ENCODE assay signal across 8 cellular contexts in genomic region chr16:89490386-89491237, GRCh38. TPM values are rescaled to one million over a fixed set of nuclear protein-coding genes. Genes with fewer than 3 reads are reported as not detected.
A peak's percentile ranks its signal among the peaks of the same experiment; 100 is the strongest.
DNase-seq lines count a peak whose midpoint lies in the region; ATAC-seq and TF ChIP-seq lines count a peak whose summit lies in the region.

Gene ANKRD11, minus strand, starts transcription at chr16:89490561. Its CDS starts 173,542 bp downstream, at chr16:89317019.

- H3K27me3 Mint-ChIP-seq in activated CD4-positive, alpha-beta memory T cell treated with anti-CD3 and anti-CD28 coated beads for 36 hours = no peaks in the 10 kb centered on the region

- H3K9me3 Mint-ChIP-seq in activated CD4-positive, alpha-beta memory T cell treated with anti-CD3 and anti-CD28 coated beads for 36 hours = no peaks in the 10 kb centered on the region

- peak in 26 of 56 donors; percentile 6 to 57 (median 22) for TF ChIP-seq CTCF in dorsolateral prefrontal cortex (IDR thresholded peaks at IDR 0.05 in 54 of 56, conservative IDR thresholded peaks at IDR 0.05 in 2 of 56; ENCODE audit: low read depth in 1 of 56, partially characterized antibody in 56 of 56)
- no peak for TF ChIP-seq CTCF in right lobe of liver (IDR thresholded peaks at IDR 0.05)

- peak within 1 kb of the TSS; percentile 93 for H3K27ac Mint-ChIP-seq in activated CD4-positive, alpha-beta memory T cell treated with anti-CD3 and anti-CD28 coated beads for 36 hours

- DNase-seq in CD1c-positive myeloid dendritic cell (ENCODE audit: extremely low spot score) (peak; percentile 99), NCI-H82 treated with DMSO at 0.1 percent for 48 hours (lab: John Stamatoyannopoulos, UW; ENCODE audit: unreplicated experiment) (peak; percentile 97), dorsolateral prefrontal cortex (peak; percentile 99 to 100 (median 100)), right lobe of liver (peak; percentile 99 to 100 (median 99))
- peak; percentile 99 for DNase-seq in activated CD4-positive, alpha-beta memory T cell treated with anti-CD3 and anti-CD28 coated beads for 36 hours
- DNase-seq in stimulated activated CD4-positive, alpha-beta T cell treated with anti-CD3 and anti-CD28 coated beads, Interleukin-4, amount 100 ng/mL, for 4 hours = peak; percentile 92 to 100

- TF ChIP-seq POLR2A in right lobe of liver (IDR thresholded peaks at IDR 0.05) = peak; percentile 97

- H3K36me3 Mint-ChIP-seq in activated CD4-positive, alpha-beta memory T cell treated with anti-CD3 and anti-CD28 coated beads for 36 hours = peaks cover 15% of the 10 kb centered on the region

- H3K4me1 ChIP-seq in right lobe of liver = peaks cover 0 to 37% (median 9%) of the 10 kb centered on the region in 4 donors

- H3K27ac ChIP-seq in dorsolateral prefrontal cortex = peak within 1 kb of the TSS in 58 of 59 donors; percentile 5 to 96 (median 87)
- peak within 1 kb of the TSS; percentile 89 to 93 (median 91) for H3K27ac ChIP-seq in right lobe of liver

- CTCF ChIA-PET in activated CD4-positive, alpha-beta memory T cell treated with anti-CD3 and anti-CD28 coated beads for 36 hours (lab: Charles Lee) = interaction anchor here (0.8 to 1.0 kb wide), 2 partner anchors 17 to 171 kb away, joined by 4 to 5 read pairs; partner anchors contain the start of gene SPG7

- H3K4me3 Mint-ChIP-seq in activated CD4-positive, alpha-beta memory T cell treated with anti-CD3 and anti-CD28 coated beads for 36 hours = peak within 1 kb of the TSS; percentile 84

- WGBS in right lobe of liver (ENCODE audit: insufficient coverage, low coverage, low lambda C conversion rate, missing lambda C conversion rate) = 0% methylated on average over 3 of the region's 105 CpGs

- intact Hi-C loops in activated CD4-positive, alpha-beta memory T cell treated with anti-CD3 and anti-CD28 coated beads for 36 hours (cut with micrococcal nuclease) = loop anchor here (1.0 to 5.0 kb wide), 4 partner anchors 15 to 838 kb away; partner anchors contain the start of gene CYBA
- intact Hi-C loops in dorsolateral prefrontal cortex (cut with DNase I) = loop anchor here (1.0 to 5.0 kb wide), 4 partner anchors 18 to 248 kb away; partner anchors contain the start of gene SPG7 (in 1 of the 2)
- intact Hi-C loops in right lobe of liver (cut with DNase I) = loop anchor here in 1 of 2 donors (10.0 kb wide), 1 partner anchor 156 kb away; no protein-coding TSS in a partner anchor

- H3K27me3 ChIP-seq in dorsolateral prefrontal cortex = no peaks in the 10 kb centered on the region
- H3K27me3 ChIP-seq in right lobe of liver = no peaks in the 10 kb centered on the region

- peak within 1 kb of the TSS; percentile 59 to 100 (median 93) for H3K4me3 ChIP-seq in dorsolateral prefrontal cortex
- H3K4me3 ChIP-seq in right lobe of liver = peak within 1 kb of the TSS; percentile 74 to 81 (median 80)

- H3K9me3 ChIP-seq in right lobe of liver = no peaks in the 10 kb centered on the region

- no peaks in the 10 kb centered on the region for H3K36me3 ChIP-seq in right lobe of liver

- POLR2A ChIA-PET in activated CD4-positive, alpha-beta memory T cell treated with anti-CD3 and anti-CD28 coated beads for 36 hours (lab: Charles Lee) = interaction anchor here (0.7 to 3.4 kb wide), 5 partner anchors 15 to 249 kb away, joined by 3 to 32 read pairs (median 5); partner anchors contain the start of gene SPG7

- ATAC-seq in GM19438 (IDR thresholded peaks at IDR 0.05; ENCODE audit: low read depth, unreplicated experiment) (peak; percentile 87), HG03575 (IDR thresholded peaks at IDR 0.05; ENCODE audit: extremely low read depth, insufficient number of reproducible peaks, low FRiP score, unreplicated experiment) (peak; percentile 63), right lobe of liver (peak; percentile 96 to 98 (median 96))

- H3K4me1 Mint-ChIP-seq in activated CD4-positive, alpha-beta memory T cell treated with anti-CD3 and anti-CD28 coated beads for 36 hours (ENCODE audit: low read depth) = peaks cover 48% of the 10 kb centered on the region

RNA-seq across cellular contexts. Expression of gene ANKRD11, which starts in this region (rescaled TPM):
- 100 to 1,000 TPM; 126 to 133 TPM for total RNA-seq in activated CD4-positive, alpha-beta memory T cell treated with anti-CD3 and anti-CD28 coated beads for 36 hours
- total RNA-seq in dorsolateral prefrontal cortex (100 to 1,000 TPM; 131 to 216 (median 167) TPM), right lobe of liver (10 to 100 TPM; 26.2 to 65.8 (median 41.6) TPM)

Comparison
In these comparisons a context has a peak if more than half of its experiments do, and no peak if none do; other contexts are left out.
1. Peak in every context shown above with its lines: DNase-seq, ATAC-seq, H3K4me3 ChIP-seq and H3K27ac ChIP-seq.